ENCODE assay signal across 23 cellular contexts in genomic region chr6:120648713-120649112, GRCh38.
DNase-seq lines count a peak whose midpoint lies in the region; ATAC-seq and TF ChIP-seq lines count a peak whose summit lies in the region.
"Had no signal": no experiment of that assay in that cellular context is flagged by ENCODE, and none has a peak within 500 bp of the region (broad histone marks: within the 10 kb centered on the region; RNA-seq: fewer than 3 reads in every experiment).

No MANE protein-coding gene starts in this region.

- H3K4me3 ChIP-seq in breast epithelium, result no peak overlapping the region
- H3K4me3 ChIP-seq in epithelial cell of esophagus (ENCODE audit: low read length), result no peak overlapping the region
- H3K4me3 ChIP-seq: SK-N-MC had no signal

- H3K9me3 Mint-ChIP-seq in MCF 10A (ENCODE audit: unreplicated experiment), result no peaks in the 10 kb centered on the region

- CTCF ChIA-PET in MCF 10A (lab: Yijun Ruan, JAX), result interaction anchor here (0.6 kb wide), 1 partner anchor 730 kb away, joined by 3 read pairs; no protein-coding TSS in a partner anchor

- H3K27ac ChIP-seq in breast epithelium, result no peak overlapping the region
- H3K27ac ChIP-seq: SK-N-MC had no signal

- no peak overlapping the region for H3K4me3 Mint-ChIP-seq in MCF 10A (ENCODE audit: unreplicated experiment)
- H3K4me3 Mint-ChIP-seq: CD14-positive monocyte; CD8-positive, alpha-beta memory T cell; T-cell had no signal

- POLR2A ChIA-PET in MCF 10A (lab: Yijun Ruan, JAX), result no interaction called here

- no peaks in the 10 kb centered on the region for H3K36me3 ChIP-seq in breast epithelium
- H3K36me3 ChIP-seq: BE2C had no signal

- DNase-seq in MCF 10A (ENCODE audit: unreplicated experiment) (peak; percentile 35), breast epithelium (ENCODE audit: low spot score in 2 of 2) (no peak), SKM-1 (lab: John Stamatoyannopoulos, UW; ENCODE audit: unreplicated experiment) (peak; percentile 11), epithelial cell of esophagus (ENCODE audit: low read depth) (peak; percentile 78)
- no peak for DNase-seq in stimulated activated CD4-positive, alpha-beta T cell treated with anti-CD3 and anti-CD28 coated beads, Interleukin-12 subunit alpha, Interleukin-12 subunit beta, amount 100 ng/mL, for 4 hours
- DNase-seq: 8988T; ACHN; BE2C; CD8-positive, alpha-beta memory T cell; DMS 273 treated with DMSO at 0.1 percent for 48 hours; DMS79 treated with DMSO at 0.1 percent for 48 hours; GF-D8; IMR-90; KG1; NCI-H2029; NCI-H526 treated with DMSO at 0.1 percent for 48 hours; SIG-M5; T-cell had no signal

- ATAC-seq in GM18498 (IDR thresholded peaks at IDR 0.05; ENCODE audit: unreplicated experiment), result no peak
- no peak for ATAC-seq in HG03045 (IDR thresholded peaks at IDR 0.05; ENCODE audit: unreplicated experiment)
- ATAC-seq: Panc1, T-cell had no signal

- TF ChIP-seq POLR2A in breast epithelium (IDR thresholded peaks at IDR 0.05), result no peak

- no peaks in the 10 kb centered on the region for H3K36me3 Mint-ChIP-seq in MCF 10A (ENCODE audit: insufficient read depth, unreplicated experiment)
- H3K36me3 Mint-ChIP-seq: CD14-positive monocyte; CD8-positive, alpha-beta memory T cell; T-cell had no signal

- intact Hi-C loops in MCF 10A (cut with micrococcal nuclease), result no loop called here
- intact Hi-C loops in breast epithelium (cut with DNase I; ENCODE audit: low total_unique reads), result no loop called here

- no peaks in the 10 kb centered on the region for H3K4me1 ChIP-seq in breast epithelium
- H3K4me1 ChIP-seq: BE2C had no signal

- no peaks in the 10 kb centered on the region for H3K27me3 ChIP-seq in breast epithelium
- H3K27me3 ChIP-seq: BE2C had no signal

- H3K4me1 Mint-ChIP-seq in MCF 10A (ENCODE audit: insufficient read depth, unreplicated experiment), result peaks cover 5% of the 10 kb centered on the region
- H3K4me1 Mint-ChIP-seq: CD14-positive monocyte; CD8-positive, alpha-beta memory T cell; T-cell had no signal

- H3K27me3 Mint-ChIP-seq in MCF 10A (ENCODE audit: insufficient read depth, unreplicated experiment), result no peaks in the 10 kb centered on the region
- H3K27me3 Mint-ChIP-seq: T-cell had no signal

- no TSS peak for BruUV-seq in MCF 10A (replicated peaks; lab: Mats Ljungman, UMichigan)

- TF ChIP-seq CTCF in MCF 10A (IDR thresholded peaks at IDR 0.05; ENCODE audit: unreplicated experiment) (no peak), breast epithelium (IDR thresholded peaks at IDR 0.05) (no peak), epithelial cell of esophagus (IDR thresholded peaks at IDR 0.05; ENCODE audit: insufficient read depth, low read depth, low read length, missing control alignments) (no peak)

- no peak overlapping the region for H3K27ac Mint-ChIP-seq in MCF 10A (ENCODE audit: low read depth, unreplicated experiment)
- H3K27ac Mint-ChIP-seq: CD14-positive monocyte; CD8-positive, alpha-beta memory T cell; T-cell had no signal

- no peaks in the 10 kb centered on the region for H3K9me3 ChIP-seq in breast epithelium
- H3K9me3 ChIP-seq: BE2C had no signal

Comparison
In these comparisons a context has a peak if more than half of its experiments do, and no peak if none do; other contexts are left out.
1. DNase-seq: peak in MCF 10A (single experiment), SKM-1 (single experiment) and epithelial cell of esophagus (single experiment); none in breast epithelium (0 of 2) and stimulated activated CD4-positive, alpha-beta T cell treated with anti-CD3 and anti-CD28 coated beads, Interleukin-12 subunit alpha, Interleukin-12 subunit beta, amount 100 ng/mL, for 4 hours (single experiment).